Comparison of ENCODE assay signal across 1 cellular context in genomic region chr9:34532041-34532440, GRCh38.
TF ChIP-seq lines count a peak whose summit lies in the region.

No MANE protein-coding gene starts in this region.

TF ChIP-seq in HepG2, 621 proteins besides CTCF, POLR2A, EP300 and RAD21:
- TF ChIP-seq ZNF281 (CRISPR knock-in tag; IDR thresholded peaks at IDR 0.05; ENCODE audit: borderline replicate concordance), result peak; percentile 51; the same call in 1 of the 2 replicates
